16 cellular contexts compared by ENCODE assay signal in the genomic region with DNA sequence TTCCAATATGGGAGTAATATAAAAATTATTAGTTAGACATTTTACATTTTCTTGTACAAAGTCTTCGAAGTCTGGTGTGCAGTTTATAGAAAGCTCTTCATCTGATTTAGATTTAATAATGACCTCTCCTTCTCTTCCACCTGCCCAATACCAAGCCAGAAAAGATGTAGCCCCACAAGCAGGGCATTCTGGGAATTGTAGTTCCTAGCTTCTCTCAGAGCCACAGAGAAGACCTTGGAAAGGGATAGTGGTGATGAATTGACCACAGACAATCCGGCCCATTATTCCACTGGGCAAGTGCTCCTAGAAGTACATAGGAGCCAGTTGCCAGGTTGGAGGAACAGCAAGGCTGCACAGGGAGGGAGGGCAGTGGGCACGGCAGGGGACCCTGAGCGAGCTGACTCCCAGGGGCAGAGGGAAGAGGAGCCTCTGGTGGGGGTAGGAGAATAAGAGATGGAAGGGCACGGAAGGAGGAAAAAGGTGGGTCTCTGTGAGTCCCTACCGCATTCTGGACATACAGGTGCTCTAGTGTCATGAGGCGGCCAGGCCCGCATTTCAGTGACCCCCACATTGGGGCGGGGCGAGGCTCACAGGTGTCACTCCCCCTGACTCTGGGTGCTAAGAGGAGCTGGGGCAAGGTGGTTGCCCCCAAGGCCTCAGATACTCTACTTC.
DNase-seq lines count a peak whose midpoint lies in the region; ATAC-seq, FAIRE-seq and TF ChIP-seq lines count a peak whose summit lies in the region.
"Had no signal": no experiment of that assay in that cellular context is flagged by ENCODE, and none has a peak within 500 bp of the region (broad histone marks: within the 10 kb centered on the region; RNA-seq: fewer than 3 reads in every experiment).

No MANE protein-coding gene starts in this region.

- H3K4me1 Mint-ChIP-seq in neural progenitor cell, result peaks cover 8% of the 10 kb centered on the region

- H3K27ac ChIP-seq in GM12878 (ENCODE audit: control insufficient read depth, insufficient read depth), result no peak overlapping the region
- no peak overlapping the region for H3K27ac ChIP-seq in neural progenitor cell
- H3K27ac ChIP-seq: gastrocnemius medialis had no signal

- H3K79me2 ChIP-seq in GM12878 (ENCODE audit: control insufficient read depth, insufficient read depth, low read length) (no peaks in the 10 kb centered on the region), neural progenitor cell (ENCODE audit: low read depth) (no peaks in the 10 kb centered on the region)

- no peaks in the 10 kb centered on the region for H3K27me3 ChIP-seq in MG63
- H3K27me3 ChIP-seq in GM12878 (replicated peaks in 1 of 2; ENCODE audit: control insufficient read depth in 2 of 2, insufficient read depth in 2 of 2, low read length in 1 of 2), result no peaks in the 10 kb centered on the region
- no peaks in the 10 kb centered on the region for H3K27me3 ChIP-seq in neural progenitor cell
- H3K27me3 ChIP-seq: BE2C, gastrocnemius medialis had no signal

- no peaks in the 10 kb centered on the region for H3K36me3 Mint-ChIP-seq in neural progenitor cell
- H3K36me3 Mint-ChIP-seq: natural killer cell treated with Interleukin-12 subunit alpha and Interleukin-12 subunit beta and Interleukin-15 and Interleukin-18, amount 100 ng/mL, for 72 hours had no signal

- peak; percentile 39; the same call in 2 of the 3 replicates for ATAC-seq in GM12878
- ATAC-seq: gastrocnemius medialis, sciatic nerve had no signal

- H3K9me3 ChIP-seq in MG63 (no peaks in the 10 kb centered on the region), GM12878 (replicated peaks; ENCODE audit: control insufficient read depth, insufficient read depth, low read length) (no peaks in the 10 kb centered on the region), neural progenitor cell (ENCODE audit: low read depth) (no peaks in the 10 kb centered on the region)
- H3K9me3 ChIP-seq: BE2C, gastrocnemius medialis had no signal

- H3K4me1 ChIP-seq in GM12878 (ENCODE audit: control insufficient read depth, insufficient read depth, low read length) (no peaks in the 10 kb centered on the region), neural progenitor cell (no peaks in the 10 kb centered on the region)
- H3K4me1 ChIP-seq: BE2C had no signal

- no peak overlapping the region for H2AFZ ChIP-seq in GM12878 (ENCODE audit: control insufficient read depth, low read depth, low read length)
- H2AFZ ChIP-seq in neural progenitor cell (replicated peaks), result no peak overlapping the region

- H3K9ac ChIP-seq in GM12878 (ENCODE audit: control insufficient read depth, insufficient read depth, low read length) (no peak overlapping the region), neural progenitor cell (no peak overlapping the region)

- BruUV-seq in GM12878 (replicated peaks; lab: Mats Ljungman, UMichigan), result no TSS peak

- intact Hi-C loops in GM12878 (cut with micrococcal nuclease; ENCODE audit: unreplicated experiment), result loop anchor here (5.0 kb wide), 4 partner anchors 88 to 182 kb away; no protein-coding TSS in a partner anchor

- TF ChIP-seq EP300 in GM12878 (IDR thresholded peaks at IDR 0.05; ENCODE audit: borderline replicate concordance in 1 of 2, control insufficient read depth in 1 of 2, low read depth in 2 of 2, low read length in 2 of 2), result no peak

- in situ Hi-C loops in GM12878 (cut with MboI), result loop anchor here (5.0 kb wide), 2 partner anchors 287 to 537 kb away; no protein-coding TSS in a partner anchor

- peak; percentile 22 for DNase-seq in SIG-M5 treated with dmso at 0.1 percent for 504 hours (lab: John Stamatoyannopoulos, UW; ENCODE audit: unreplicated experiment)
- DNase-seq in SIG-M5 (lab: John Stamatoyannopoulos, UW), result no peak
- peak; percentile 36 for DNase-seq in MG63
- no peak for DNase-seq in GM12878 (ENCODE audit: low read depth, low spot score)
- peak; percentile 42 for DNase-seq in neural progenitor cell (ENCODE audit: low spot score)
- DNase-seq in AG08395 (ENCODE audit: low spot score), result no peak
- DNase-seq in activated CD4-positive, CD25-positive, alpha-beta regulatory T cell (lab: John Stamatoyannopoulos, UW), result no peak
- no peak for DNase-seq in activated CD4-positive, alpha-beta T cell treated with anti-CD3 and anti-CD28 coated beads for 48 hours
- DNase-seq: activated B cell treated with CpG ODN at 0.5 μM for 24 hours; activated T-cell treated with anti-CD3 and anti-CD28 coated beads, Interleukin-2, amount 50 U/mL, for 24 hours; BE2C; gastrocnemius medialis; NCI-H2029 treated with DMSO at 0.1 percent for 48 hours had no signal

- peak overlapping the region; percentile 34 for H3K27ac Mint-ChIP-seq in neural progenitor cell
- H3K27ac Mint-ChIP-seq: activated B cell treated with CpG ODN at 0.5 μM for 24 hours; activated T-cell treated with anti-CD3 and anti-CD28 coated beads, Interleukin-2, amount 50 U/mL, for 24 hours; natural killer cell treated with Interleukin-12 subunit alpha and Interleukin-12 subunit beta and Interleukin-15 and Interleukin-18, amount 100 ng/mL, for 72 hours had no signal

- SMC1A ChIA-PET in GM12878 (lab: Charles Lee; ENCODE audit: uncharacterized antibody, unreplicated experiment), result interaction anchor here (0.6 to 5.8 kb wide), 13 partner anchors 15 to 664 kb away, joined by 3 to 62 read pairs (median 5); no protein-coding TSS in a partner anchor

- H3K4me3 ChIP-seq in MG63, result no peak overlapping the region
- H3K4me3 ChIP-seq in GM12878, result no peak overlapping the region
- no peak overlapping the region for H3K4me3 ChIP-seq in neural progenitor cell
- H3K4me3 ChIP-seq: gastrocnemius medialis had no signal

- RAD21 ChIA-PET in GM12878 (lab: Charles Lee; ENCODE audit: unreplicated experiment), result interaction anchor here (0.6 to 5.3 kb wide), 10 partner anchors 14 to 596 kb away, joined by 3 to 58 read pairs (median 4); no protein-coding TSS in a partner anchor

- peaks cover 4% of the 10 kb centered on the region for H3F3A ChIP-seq in neural progenitor cell (ENCODE audit: low read depth)

- WGBS in GM12878 (ENCODE audit: insufficient coverage, insufficient replicate concordance, low lambda C conversion rate, missing lambda C conversion rate), result 60% methylated on average over 10 of the region's 10 CpGs

- POLR2A ChIA-PET in GM12878 (lab: Charles Lee), result no interaction called here

- TF ChIP-seq CTCF in GM12878 (IDR thresholded peaks at IDR 0.05 in 2 of 3, conservative IDR thresholded peaks at IDR 0.05 in 1 of 3; ENCODE audit: control insufficient read depth in 2 of 3, extremely low read depth in 1 of 3, insufficient read depth in 1 of 3, low read depth in 3 of 3, low read length in 3 of 3) (no peak), neural progenitor cell (IDR thresholded peaks at IDR 0.05) (no peak)

- peaks cover 10% of the 10 kb centered on the region for H3K27me3 Mint-ChIP-seq in neural progenitor cell (ENCODE audit: insufficient read depth, low read depth)
- H3K27me3 Mint-ChIP-seq: activated B cell treated with CpG ODN at 0.5 μM for 24 hours; activated T-cell treated with anti-CD3 and anti-CD28 coated beads, Interleukin-2, amount 50 U/mL, for 24 hours had no signal

- no peaks in the 10 kb centered on the region for H3K36me3 ChIP-seq in MG63
- H3K36me3 ChIP-seq in GM12878 (ENCODE audit: control insufficient read depth in 2 of 2, insufficient read depth in 2 of 2, low read length in 1 of 2), result no peaks in the 10 kb centered on the region
- H3K36me3 ChIP-seq in neural progenitor cell, result no peaks in the 10 kb centered on the region
- H3K36me3 ChIP-seq: BE2C, gastrocnemius medialis had no signal

- FAIRE-seq in GM12878 (lab: Jason Lieb, UNC), result no peak
- FAIRE-seq: GM18507 had no signal

- no peak overlapping the region for H3K4me3 Mint-ChIP-seq in neural progenitor cell
- H3K4me3 Mint-ChIP-seq: activated B cell treated with CpG ODN at 0.5 μM for 24 hours; activated T-cell treated with anti-CD3 and anti-CD28 coated beads, Interleukin-2, amount 50 U/mL, for 24 hours; natural killer cell treated with Interleukin-12 subunit alpha and Interleukin-12 subunit beta and Interleukin-15 and Interleukin-18, amount 100 ng/mL, for 72 hours had no signal

- no peaks in the 10 kb centered on the region for H3K9me3 Mint-ChIP-seq in neural progenitor cell
- H3K9me3 Mint-ChIP-seq: activated B cell treated with CpG ODN at 0.5 μM for 24 hours; activated T-cell treated with anti-CD3 and anti-CD28 coated beads, Interleukin-2, amount 50 U/mL, for 24 hours; natural killer cell treated with Interleukin-12 subunit alpha and Interleukin-12 subunit beta and Interleukin-15 and Interleukin-18, amount 100 ng/mL, for 72 hours had no signal

- no peak for TF ChIP-seq POLR2A in GM12878 (IDR thresholded peaks at IDR 0.05; ENCODE audit: low read depth, low read length)

- H3K4me2 ChIP-seq in GM12878 (ENCODE audit: control insufficient read depth, insufficient read depth) (no peak overlapping the region), neural progenitor cell (no peak overlapping the region)

- CTCF ChIA-PET in GM12878 (lab: Yijun Ruan, JAX), result interaction anchor here (0.6 to 5.8 kb wide), 15 partner anchors 11 to 596 kb away, joined by 3 to 69 read pairs (median 5); no protein-coding TSS in a partner anchor

- no peak for TF ChIP-seq RAD21 in GM12878 (IDR thresholded peaks at IDR 0.05; ENCODE audit: insufficient read depth, low read depth, low read length)

- H4K20me1 ChIP-seq in GM12878 (ENCODE audit: control insufficient read depth, insufficient read depth), result no peaks in the 10 kb centered on the region
- H4K20me1 ChIP-seq in neural progenitor cell (ENCODE audit: low read depth), result no peaks in the 10 kb centered on the region

TF ChIP-seq in GM12878, 131 proteins besides CTCF, POLR2A, EP300 and RAD21:
- TF ChIP-seq IRF4 (IDR thresholded peaks at IDR 0.05; ENCODE audit: low read depth, low read length) (no peak), SIX5 (IDR thresholded peaks at IDR 0.05; ENCODE audit: low read depth, low read length, severe bottlenecking) (peak; percentile 71), HCFC1 (IDR thresholded peaks at IDR 0.05; ENCODE audit: low read length) (peak; percentile 58)

Comparison
In these comparisons a context has a peak if more than half of its experiments do, and no peak if none do; other contexts are left out.
1. DNase-seq: peak in SIG-M5 treated with dmso at 0.1 percent for 504 hours (single experiment), MG63 (single experiment) and neural progenitor cell (single experiment); none in SIG-M5 (single experiment), GM12878 (single experiment), AG08395 (single experiment), activated CD4-positive, CD25-positive, alpha-beta regulatory T cell (0 of 4) and activated CD4-positive, alpha-beta T cell treated with anti-CD3 and anti-CD28 coated beads for 48 hours (single experiment).